In genomic region chr3:139248593-139249255, GRCh38 we compare ENCODE assay signal across 32 cellular contexts.
"Had no signal": no experiment of that assay in that cellular context is flagged by ENCODE, and none has a peak within 500 bp of the region (broad histone marks: within the 10 kb centered on the region; RNA-seq: fewer than 3 reads in every experiment).

No MANE protein-coding gene starts in this region.

- H3K36me3 ChIP-seq: left lung, lower lobe of right lung, neural progenitor cell, neutrophil, ovary, prostate gland, stomach, thyroid gland, transverse colon, vagina had no signal

- H3K4me2 ChIP-seq: hepatocyte, neural progenitor cell had no signal

- DNase-seq: kidney; left colon; left lung; lower lobe of right lung; mammary epithelial cell; mesenchymal stem cell; naive B cell; natural killer cell; nephron progenitor cell; occipital lobe; ovary; posterior cingulate gyrus; retina; right cardiac atrium; stimulated activated CD4-positive, alpha-beta T cell treated with anti-CD3 and anti-CD28 coated beads, Interleukin-12 subunit alpha, Interleukin-12 subunit beta, amount 100 ng/mL, for 4 hours; stimulated activated CD4-positive, alpha-beta T cell treated with anti-CD3 and anti-CD28 coated beads, Interleukin-15, amount 100 ng/mL, for 24 hours; stimulated activated CD4-positive, alpha-beta T cell treated with anti-CD3 and anti-CD28 coated beads, Interleukin-2, amount 100 ng/mL, for 24 hours; stimulated activated CD4-positive, alpha-beta T cell treated with anti-CD3 and anti-CD28 coated beads, Interleukin-4, amount 100 ng/mL, for 1 hour; stimulated activated naive B cell treated with anti-CD40 and anti-IgM and Interleukin-4, amounts not matched to agents 10 μg/mL and 1 μg/mL and 100 μg/mL, for 72 hours; stimulated activated naive CD8-positive, alpha-beta T cell treated with anti-CD3 and anti-CD28 coated beads, Interleukin-15, Interleukin-2, amounts not matched to agents 100 U/mL and 50 U/mL, for 24 hours; stomach; testis; thyroid gland; transverse colon had no signal

- H3K4me1 ChIP-seq: left lung, neural progenitor cell, prostate gland, stomach, testis, thyroid gland, transverse colon, vagina had no signal

- H3K79me2 ChIP-seq: hepatocyte had no signal

- H3K4me3 ChIP-seq: hepatocyte, left lung, lower lobe of right lung, neural progenitor cell, ovary, prostate gland, skin epidermis, stomach, testis, thyroid gland, transverse colon, vagina had no signal

- H3K27ac ChIP-seq: hepatocyte, left lung, lower lobe of right lung, neural progenitor cell, neutrophil, prostate gland, skin epidermis, stomach, testis, thyroid gland, transverse colon, vagina had no signal

- H3K27me3 ChIP-seq: hepatocyte, ovary, stomach, testis, thyroid gland, transverse colon, vagina had no signal

- H3K4me1 Mint-ChIP-seq: naive B cell; natural killer cell; nephron progenitor cell; neural progenitor cell; stimulated activated naive B cell treated with anti-CD40 and anti-IgM and Interleukin-4, amounts not matched to agents 10 μg/mL and 1 μg/mL and 100 μg/mL, for 72 hours had no signal

- H3K36me3 Mint-ChIP-seq: mesothelial cell of epicardium; naive B cell; natural killer cell; neural progenitor cell; stimulated activated naive B cell treated with anti-CD40 and anti-IgM and Interleukin-4, amounts not matched to agents 10 μg/mL and 1 μg/mL and 100 μg/mL, for 72 hours had no signal

- H3K27ac Mint-ChIP-seq: mesothelial cell of epicardium; natural killer cell; nephron progenitor cell; neural progenitor cell; stimulated activated naive B cell treated with anti-CD40 and anti-IgM and Interleukin-4, amounts not matched to agents 10 μg/mL and 1 μg/mL and 100 μg/mL, for 72 hours had no signal

- ATAC-seq: left colon; left lung; lower lobe of right lung; natural killer cell; right cardiac atrium; sciatic nerve; stimulated activated naive B cell treated with anti-CD40 and anti-IgM and Interleukin-4, amounts not matched to agents 10 μg/mL and 1 μg/mL and 100 μg/mL, for 72 hours; stimulated activated naive CD8-positive, alpha-beta T cell treated with anti-CD3 and anti-CD28 coated beads, Interleukin-15, Interleukin-2, amounts not matched to agents 100 U/mL and 50 U/mL, for 24 hours had no signal

- H3K9ac ChIP-seq: neural progenitor cell had no signal

- H3K9me3 Mint-ChIP-seq: neural progenitor cell; stimulated activated naive B cell treated with anti-CD40 and anti-IgM and Interleukin-4, amounts not matched to agents 10 μg/mL and 1 μg/mL and 100 μg/mL, for 72 hours had no signal

- H3K4me3 Mint-ChIP-seq: mesothelial cell of epicardium; naive B cell; natural killer cell; nephron progenitor cell; neural progenitor cell; stimulated activated naive B cell treated with anti-CD40 and anti-IgM and Interleukin-4, amounts not matched to agents 10 μg/mL and 1 μg/mL and 100 μg/mL, for 72 hours had no signal
